In genomic region chr4:181271241-181271640, GRCh38 we compare ENCODE assay signal across 26 cellular contexts.
"Had no signal": no experiment of that assay in that cellular context is flagged by ENCODE, and none has a peak within 500 bp of the region (broad histone marks: within the 10 kb centered on the region; RNA-seq: fewer than 3 reads in every experiment).

No MANE protein-coding gene starts in this region.

- H3K27ac ChIP-seq: stomach, suprapubic skin, testis, thoracic aorta, thyroid gland, tibial artery, tibial nerve, transverse colon, upper lobe of left lung, upper lobe of right lung, uterus, vagina had no signal

- H3K4me1 ChIP-seq: stomach, suprapubic skin, testis, thyroid gland, tibial artery, tibial nerve, transverse colon, upper lobe of left lung, upper lobe of right lung, uterus, vagina had no signal

- H3K36me3 ChIP-seq: stomach, suprapubic skin, thoracic aorta, thyroid gland, tibial artery, tibial nerve, transverse colon, upper lobe of left lung, upper lobe of right lung, uterus, vagina had no signal

- H3K4me3 ChIP-seq: stomach, suprapubic skin, testis, thoracic aorta, thyroid gland, tibial artery, tibial nerve, transverse colon, upper lobe of left lung, upper lobe of right lung, uterus, vagina had no signal

- H3K27me3 ChIP-seq: stomach, suprapubic skin, testis, thyroid gland, tibial artery, tibial nerve, transverse colon, upper lobe of left lung, upper lobe of right lung, uterus, vagina had no signal

- ATAC-seq: stimulated activated effector memory CD8-positive, alpha-beta T cell treated with anti-CD3 and anti-CD28 coated beads, Interleukin-12 subunit alpha, Interleukin-12 subunit beta, amount 100 ng/mL, for 72 hours; stimulated activated memory B cell treated with anti-CD40 and anti-IgM and Interleukin-4, amounts not matched to agents 10 μg/mL and 1 μg/mL and 100 μg/mL, for 72 hours; stimulated activated naive B cell treated with anti-CD40 and anti-IgM and Interleukin-4, amounts not matched to agents 10 μg/mL and 1 μg/mL and 100 μg/mL, for 72 hours; stimulated activated naive CD8-positive, alpha-beta T cell treated with anti-CD3 and anti-CD28 coated beads, Interleukin-15, amount 100 ng/mL, for 72 hours; stimulated activated naive CD8-positive, alpha-beta T cell treated with anti-CD3 and anti-CD28 coated beads, Interleukin-15, Interleukin-2, amounts not matched to agents 100 U/mL and 50 U/mL, for 24 hours; upper lobe of right lung had no signal

- H3K9me3 ChIP-seq: stomach, suprapubic skin, testis, thoracic aorta, thyroid gland, tibial artery, tibial nerve, transverse colon, upper lobe of left lung, upper lobe of right lung, uterus, vagina had no signal

- DNase-seq: stimulated activated CD4-positive, alpha-beta T cell treated with anti-CD3 and anti-CD28 coated beads, Interleukin-2, amount 100 ng/mL, for 48 hours; stimulated activated CD4-positive, alpha-beta T cell treated with anti-CD3 and anti-CD28 coated beads, Interleukin-4, amount 100 ng/mL, for 1 hour; stimulated activated CD4-positive, alpha-beta T cell treated with anti-CD3 and anti-CD28 coated beads, Interleukin-4, amount 100 ng/mL, for 24 hours; stimulated activated CD4-positive, alpha-beta T cell treated with anti-CD3 and anti-CD28 coated beads, Interleukin-4, amount 100 ng/mL, for 4 hours; stimulated activated CD8-positive, alpha-beta memory T cell treated with anti-CD3 and anti-CD28 coated beads, Interleukin-4, amount 100 ng/mL, for 48 hours; stimulated activated naive B cell treated with anti-CD40 and anti-IgM and Interleukin-4, amounts not matched to agents 10 μg/mL and 1 μg/mL and 100 μg/mL, for 72 hours; stimulated activated naive CD4-positive, alpha-beta T cell; stimulated activated naive CD4-positive, alpha-beta T cell treated with Interleukin-2 at 50 U/mL for 16 hours; stimulated activated naive CD8-positive, alpha-beta T cell treated with anti-CD3 and anti-CD28 coated beads, Interleukin-15, amount 100 ng/mL, for 72 hours; stimulated activated naive CD8-positive, alpha-beta T cell treated with anti-CD3 and anti-CD28 coated beads, Interleukin-15, Interleukin-2, amounts not matched to agents 100 U/mL and 50 U/mL, for 24 hours; stomach; substantia nigra; testis; thyroid gland; tibial artery; transverse colon; trophoblast cell; upper lobe of left lung; upper lobe of right lung; uterus had no signal
